10 cellular contexts compared by ENCODE assay signal in the genomic region with DNA sequence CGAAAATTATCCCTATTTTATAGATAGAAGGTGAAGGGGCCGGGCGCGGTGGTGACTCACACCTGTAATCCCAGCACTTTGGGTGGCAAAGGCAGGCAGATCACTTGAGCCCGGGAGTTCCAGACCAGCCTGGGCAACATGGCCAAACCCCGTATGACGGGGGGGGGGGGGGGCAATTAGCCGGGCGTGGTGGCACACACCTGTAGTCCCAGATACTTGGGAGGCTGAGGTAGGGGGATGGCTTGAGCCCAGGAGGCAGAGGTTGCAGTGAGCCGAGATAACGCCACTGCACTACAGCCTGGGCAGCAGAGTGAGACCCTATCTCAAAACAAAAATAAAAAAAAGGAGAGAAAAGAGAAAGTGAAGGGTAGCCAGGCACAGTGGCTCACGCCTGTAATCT. TPM values are rescaled to one million over a fixed set of nuclear protein-coding genes. Genes with fewer than 3 reads are reported as not detected.
DNase-seq lines count a peak whose midpoint lies in the region; ATAC-seq, FAIRE-seq and TF ChIP-seq lines count a peak whose summit lies in the region.
"Had no signal": no experiment of that assay in that cellular context is flagged by ENCODE, and none has a peak within 500 bp of the region (broad histone marks: within the 10 kb centered on the region; RNA-seq: fewer than 3 reads in every experiment).

No MANE protein-coding gene starts in this region.

- DNase-seq in activated naive CD4-positive, alpha-beta T cell treated with anti-CD3 and anti-CD28 coated beads, Interleukin-2, amount 10 ng/mL, durations not matched to agents 7 days and 5 days = no peak
- no peak for DNase-seq in activated naive CD4-positive, alpha-beta T cell (lab: John Stamatoyannopoulos, UW)
- DNase-seq in keratinocyte (ENCODE audit: low read depth, low spot score) (no peak), thoracic aorta (ENCODE audit: low spot score) (no peak), AG20443 (ENCODE audit: low spot score) (no peak)
- DNase-seq: NCI-H524 treated with DMSO at 0.1 percent for 48 hours, nucleus accumbens had no signal

- H2AFZ ChIP-seq in keratinocyte (ENCODE audit: control insufficient read depth, low read length) = no peak overlapping the region

- dilution Hi-C loops in keratinocyte (cut with MboI; ENCODE audit: extremely low pct_ligation_motif_present, low sequenced_read_pairs) = no loop called here

- H3K27me3 Mint-ChIP-seq in activated naive CD4-positive, alpha-beta T cell treated with anti-CD3 and anti-CD28 coated beads, Interleukin-2, amount 10 ng/mL, durations not matched to agents 7 days and 5 days = peaks cover 14% of the 10 kb centered on the region
- H3K27me3 Mint-ChIP-seq in activated naive CD8-positive, alpha-beta T cell = no peaks in the 10 kb centered on the region

- H3K9me1 ChIP-seq in keratinocyte (ENCODE audit: control insufficient read depth, extremely low read depth, insufficient read depth, low read length) = no peaks in the 10 kb centered on the region

- H3K9me3 Mint-ChIP-seq in activated naive CD4-positive, alpha-beta T cell treated with anti-CD3 and anti-CD28 coated beads, Interleukin-2, amount 10 ng/mL, durations not matched to agents 7 days and 5 days = no peaks in the 10 kb centered on the region
- no peaks in the 10 kb centered on the region for H3K9me3 Mint-ChIP-seq in activated naive CD8-positive, alpha-beta T cell (ENCODE audit: low read depth)

- TF ChIP-seq CTCF in keratinocyte (optimal IDR thresholded peaks at IDR 0.05 in 1 of 3, IDR thresholded peaks at IDR 0.05 in 1 of 3, conservative IDR thresholded peaks at IDR 0.05 in 1 of 3; ENCODE audit: extremely low read depth in 1 of 3, insufficient read depth in 2 of 3, low read length in 3 of 3) (no peak), thoracic aorta (IDR thresholded peaks at IDR 0.05) (no peak)

- H3K9me3 ChIP-seq in keratinocyte (ENCODE audit: control insufficient read depth, low read depth, low read length) (no peaks in the 10 kb centered on the region), thoracic aorta (no peaks in the 10 kb centered on the region)

- H3K4me1 ChIP-seq in keratinocyte (ENCODE audit: control insufficient read depth, extremely low read depth, insufficient read depth, low read length) = peaks cover 12% of the 10 kb centered on the region
- peaks cover 5 to 13% of the 10 kb centered on the region in 2 donors for H3K4me1 ChIP-seq in thoracic aorta (ENCODE audit: control insufficient read depth in 1 of 2, low read depth in 2 of 2)

- H3K79me2 ChIP-seq in keratinocyte (ENCODE audit: control insufficient read depth, insufficient read depth, low read length) = peaks cover 60% of the 10 kb centered on the region

- peak overlapping the region; percentile 97 for H3K27ac Mint-ChIP-seq in activated naive CD4-positive, alpha-beta T cell treated with anti-CD3 and anti-CD28 coated beads, Interleukin-2, amount 10 ng/mL, durations not matched to agents 7 days and 5 days
- peak overlapping the region; percentile 97 for H3K27ac Mint-ChIP-seq in activated naive CD8-positive, alpha-beta T cell

- H3K4me1 Mint-ChIP-seq in activated naive CD4-positive, alpha-beta T cell treated with anti-CD3 and anti-CD28 coated beads, Interleukin-2, amount 10 ng/mL, durations not matched to agents 7 days and 5 days = peaks cover 46% of the 10 kb centered on the region
- H3K4me1 Mint-ChIP-seq in activated naive CD8-positive, alpha-beta T cell (ENCODE audit: low read depth) = peaks cover 43% of the 10 kb centered on the region

- peaks cover 0 to 3% of the 10 kb centered on the region in 2 experiments for H3K36me3 ChIP-seq in keratinocyte (ENCODE audit: control insufficient read depth in 2 of 2, extremely low read depth in 1 of 2, insufficient read depth in 2 of 2, low read length in 2 of 2)
- H3K36me3 ChIP-seq in thoracic aorta = no peaks in the 10 kb centered on the region

- peaks cover 14% of the 10 kb centered on the region for H3K36me3 Mint-ChIP-seq in activated naive CD4-positive, alpha-beta T cell treated with anti-CD3 and anti-CD28 coated beads, Interleukin-2, amount 10 ng/mL, durations not matched to agents 7 days and 5 days
- peaks cover 7% of the 10 kb centered on the region for H3K36me3 Mint-ChIP-seq in activated naive CD8-positive, alpha-beta T cell

- peak overlapping the region; percentile 92 to 96 (median 95) for H3K4me3 ChIP-seq in keratinocyte (ENCODE audit: control insufficient read depth in 2 of 3, extremely low read depth in 1 of 3, insufficient read depth in 2 of 3, low read depth in 1 of 3, low read length in 3 of 3)
- peak overlapping the region; percentile 76 for H3K4me3 ChIP-seq in thoracic aorta

- H3K27ac ChIP-seq in keratinocyte (ENCODE audit: control insufficient read depth, insufficient read depth, low read length) (peak overlapping the region; percentile 98), thoracic aorta (no peak overlapping the region)

- H4K20me1 ChIP-seq in keratinocyte (ENCODE audit: control insufficient read depth, extremely low read depth, insufficient read depth, low read length) = no peaks in the 10 kb centered on the region

- H3K27me3 ChIP-seq in keratinocyte (ENCODE audit: control insufficient read depth, extremely low read depth, insufficient read depth, low read length) = no peaks in the 10 kb centered on the region
- no peaks in the 10 kb centered on the region for H3K27me3 ChIP-seq in thoracic aorta (replicated peaks; ENCODE audit: insufficient read depth)

- peak overlapping the region; percentile 91 for H3K4me2 ChIP-seq in keratinocyte (ENCODE audit: control insufficient read depth, extremely low read depth, insufficient read depth, low read depth, low read length)

- H3K4me3 Mint-ChIP-seq in activated naive CD4-positive, alpha-beta T cell treated with anti-CD3 and anti-CD28 coated beads, Interleukin-2, amount 10 ng/mL, durations not matched to agents 7 days and 5 days = peak overlapping the region; percentile 98
- H3K4me3 Mint-ChIP-seq in activated naive CD8-positive, alpha-beta T cell = peak overlapping the region; percentile 99

- peak overlapping the region; percentile 98 for H3K9ac ChIP-seq in keratinocyte (ENCODE audit: control insufficient read depth, extremely low read depth, insufficient read depth, low read length)

- no peak for FAIRE-seq in keratinocyte (lab: Jason Lieb, UNC)

- ATAC-seq in thoracic aorta (ENCODE audit: insufficient number of reproducible peaks, low FRiP score, low read depth) (no peak), HG02852 (IDR thresholded peaks at IDR 0.05; ENCODE audit: unreplicated experiment) (no peak), HG03457 (IDR thresholded peaks at IDR 0.05; ENCODE audit: unreplicated experiment) (no peak)

- CTCF ChIA-PET in activated naive CD4-positive, alpha-beta T cell treated with anti-CD3 and anti-CD28 coated beads, Interleukin-2, amount 10 ng/mL, durations not matched to agents 7 days and 5 days (lab: Charles Lee) = no interaction called here

RNA-seq across cellular contexts. Expression of a gene that starts 1.4 kb away (rescaled TPM):
- 59.5 to 82.7 TPM (median 62.0 TPM) in 3 replicates for polyA plus RNA-seq in keratinocyte
- 76.0 TPM for polyA plus RNA-seq in keratinocyte (2011; ENCODE audit: low read depth)
- 50.9 and 94.7 TPM in 2 replicates for polyA plus RNA-seq in keratinocyte (2011; cell fraction: cytosol; rRNA removed)
- polyA plus RNA-seq in keratinocyte (2011; cell fraction: nucleus; rRNA removed) = 42.8 and 48.0 TPM in 2 replicates
- polyA plus RNA-seq in keratinocyte (2012; ENCODE audit: low replicate concordance) = 44.3 and 46.8 TPM in 2 replicates
- polyA minus RNA-seq in keratinocyte = 41.1 to 99.2 TPM (median 96.8 TPM) in 3 replicates
- 56.2 TPM for polyA minus RNA-seq in keratinocyte (2011; cell fraction: cytosol; rRNA and poly(A)+ RNA removed)
- polyA minus RNA-seq in keratinocyte (2011; cell fraction: nucleus; rRNA and poly(A)+ RNA removed) = 27.1 and 47.3 TPM in 2 replicates
- total RNA-seq in thoracic aorta = 10 to 100 TPM; 26.0 to 26.7 TPM

RNA-seq across cellular contexts. Expression of a gene that starts 1.5 kb away (rescaled TPM):
- polyA plus RNA-seq in keratinocyte = 2.2 to 3.0 TPM (median 2.6 TPM) in 3 replicates
- polyA plus RNA-seq in keratinocyte (2011; ENCODE audit: low read depth) = 1.3 TPM
- 1.7 and 2.4 TPM in 2 replicates for polyA plus RNA-seq in keratinocyte (2011; cell fraction: cytosol; rRNA removed)
- polyA plus RNA-seq in keratinocyte (2011; cell fraction: nucleus; rRNA removed) = 3.0 and 3.6 TPM in 2 replicates
- 1.3 and 1.6 TPM in 2 replicates for polyA plus RNA-seq in keratinocyte (2012; ENCODE audit: low replicate concordance)
- polyA minus RNA-seq in keratinocyte = 3.5 to 7.9 TPM (median 6.8 TPM) in 3 replicates
- polyA minus RNA-seq in keratinocyte (2011; cell fraction: cytosol; rRNA and poly(A)+ RNA removed) = 2.5 TPM
- polyA minus RNA-seq in keratinocyte (2011; cell fraction: nucleus; rRNA and poly(A)+ RNA removed) = 4.3 and 15.1 TPM in 2 replicates
- 1 to 10 TPM in 1 of 2 donors, under 1 TPM in 1; 0.14 to 2.3 TPM for total RNA-seq in thoracic aorta
